In genomic region chr17:28960256-28961106, GRCh38 we compare ENCODE assay signal across 22 cellular contexts. TPM values are rescaled to one million over a fixed set of nuclear protein-coding genes. Genes with fewer than 3 reads are reported as not detected.
A peak's percentile ranks its signal among the peaks of the same experiment; 100 is the strongest.
DNase-seq lines count a peak whose midpoint lies in the region; ATAC-seq, FAIRE-seq and TF ChIP-seq lines count a peak whose summit lies in the region.
"Had no signal": no experiment of that assay in that cellular context is flagged by ENCODE, and none has a peak within 500 bp of the region (broad histone marks: within the 10 kb centered on the region; RNA-seq: fewer than 3 reads in every experiment).

No MANE protein-coding gene starts in this region.

- WGBS in sigmoid colon, 2 donors, result 91 to 92% methylated on average over 19 of the region's 19 CpGs

- intact Hi-C loops in sigmoid colon (cut with DNase I), result no loop called here

- no peaks in the 10 kb centered on the region for H3K36me3 ChIP-seq in sigmoid colon
- H3K36me3 ChIP-seq: HAP-1 had no signal

- TF ChIP-seq CTCF in sigmoid colon (IDR thresholded peaks at IDR 0.05), result no peak

- H3K27me3 ChIP-seq in sigmoid colon, result no peaks in the 10 kb centered on the region

- TF ChIP-seq EP300 in sigmoid colon (IDR thresholded peaks at IDR 0.05), result no peak

- no peak for FAIRE-seq in GM12892 (lab: Jason Lieb, UNC)
- FAIRE-seq: D721Med, K562 had no signal

- no peak overlapping the region for H3K27ac ChIP-seq in sigmoid colon

- TF ChIP-seq POLR2A in GM12892 (IDR thresholded peaks at IDR 0.05; ENCODE audit: low read depth, low read length) (no peak), sigmoid colon (IDR thresholded peaks at IDR 0.05) (no peak)

- H3K4me3 ChIP-seq in sigmoid colon, result no peak overlapping the region
- H3K4me3 ChIP-seq: HAP-1, K562 had no signal

- no peaks in the 10 kb centered on the region for H3K4me1 ChIP-seq in sigmoid colon
- H3K4me1 ChIP-seq: HAP-1 had no signal

- ATAC-seq in HG03571 (IDR thresholded peaks at IDR 0.05; ENCODE audit: unreplicated experiment) (no peak), HG03439 (IDR thresholded peaks at IDR 0.05; ENCODE audit: unreplicated experiment) (no peak)
- ATAC-seq: K562 had no signal

- DNase-seq in 8988T (peak; percentile 14), GM12892 (ENCODE audit: insufficient read length) (peak; percentile 4), islet precursor cell (peak; percentile 58), sigmoid colon (peak; percentile 52), cerebellum (ENCODE audit: low spot score) (no peak)
- DNase-seq: ACHN; C1 segment of cervical spinal cord; CD8-positive, alpha-beta memory T cell; DMS79; NCI-H1092 treated with DMSO at 0.1 percent for 48 hours; NCI-H146; NCI-H2081 treated with DMSO at 0.1 percent for 48 hours; NCI-H774; SHP77 treated with DMSO at 0.1 percent for 48 hours; SK-N-SH had no signal

- H3K9me3 ChIP-seq in sigmoid colon, result no peaks in the 10 kb centered on the region
- H3K9me3 ChIP-seq: HAP-1, SK-N-SH had no signal

RNA-seq across cellular contexts. Expression of gene PHF12, which starts 9.2 kb away (rescaled TPM):
- 18.2 TPM for polyA plus RNA-seq in GM12892 (2012; ENCODE audit: missing spikeins)
- total RNA-seq in sigmoid colon, result 10 to 100 TPM; 39.1 to 54.3 (median 45.2) TPM
- polyA plus RNA-seq in sigmoid colon, result 10 to 100 TPM in 2 of 3 donors, 1 to 10 TPM in 1; 6.9 to 24.7 (median 13.8) TPM
- total RNA-seq in cerebellum, result 27.5 TPM

RNA-seq across cellular contexts. Expression of gene SEZ6, which starts 45.4 kb away (rescaled TPM):
- 0.89 TPM for polyA plus RNA-seq in GM12892 (2012; ENCODE audit: missing spikeins)
- under 1 TPM in 3 of 4 donors, not detected in 1; 0.36 to 0.99 (median 0.41) TPM for total RNA-seq in sigmoid colon
- under 1 TPM in 1 of 3 donors, not detected in 2; 0.67 TPM for polyA plus RNA-seq in sigmoid colon
- total RNA-seq in cerebellum, result 34.9 TPM
- total RNA-seq: CD8-positive, alpha-beta memory T cell; K562; NCI-H460; RPMI7951 had no signal
- polyA plus RNA-seq: K562 had no signal

RNA-seq across cellular contexts. Expression of gene DHRS13, which starts 57.6 kb away (rescaled TPM):
- polyA plus RNA-seq in GM12892 (2012; ENCODE audit: missing spikeins), result 5.9 TPM
- 1 to 10 TPM; 3.2 to 8.4 (median 3.9) TPM for total RNA-seq in sigmoid colon
- 10 to 100 TPM in 1 of 3 donors, 1 to 10 TPM in 2; 2.1 to 15.0 (median 3.0) TPM for polyA plus RNA-seq in sigmoid colon
- 25.0 TPM for total RNA-seq in cerebellum

Comparison
In these comparisons a context has a peak if more than half of its experiments do, and no peak if none do; other contexts are left out.
1. RNA of gene SEZ6, which starts 45.4 kb away (total RNA-seq): 34.9 TPM in cerebellum (single experiment); 0.36 to 0.99 TPM in sigmoid colon; every median in the first group is over 10 times any median in the second.